ENCODE assay signal across 2 cellular contexts in genomic region chr11:70134490-70134889, GRCh38.
TF ChIP-seq lines count a peak whose summit lies in the region.

No MANE protein-coding gene starts in this region.

TF ChIP-seq in HepG2, 621 proteins besides CTCF, POLR2A, EP300 and RAD21:
- TF ChIP-seq ZNF530 (CRISPR knock-in tag; IDR thresholded peaks at IDR 0.05; ENCODE audit: low read depth), result no peak
- peak; percentile 97 for TF ChIP-seq MNT (IDR thresholded peaks at IDR 0.05)
- TF ChIP-seq, protein P1, sequence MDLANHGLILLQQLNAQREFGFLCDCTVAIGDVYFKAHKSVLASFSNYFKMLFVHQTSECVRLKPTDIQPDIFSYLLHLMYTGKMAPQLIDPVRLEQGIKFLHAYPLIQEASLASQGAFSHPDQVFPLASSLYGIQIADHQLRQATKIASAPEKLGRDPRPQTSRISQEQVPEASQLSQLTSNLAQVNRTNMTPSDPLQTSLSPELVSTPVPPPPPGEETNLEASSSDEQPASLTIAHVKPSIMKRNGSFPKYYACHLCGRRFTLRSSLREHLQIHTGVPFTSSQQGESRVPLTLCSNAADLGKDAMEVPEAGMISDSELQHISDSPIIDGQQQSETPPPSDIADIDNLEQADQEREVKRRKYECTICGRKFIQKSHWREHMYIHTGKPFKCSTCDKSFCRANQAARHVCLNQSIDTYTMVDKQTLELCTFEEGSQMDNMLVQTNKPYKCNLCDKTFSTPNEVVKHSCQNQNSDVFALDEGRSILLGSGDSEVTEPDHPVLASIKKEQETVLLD (CRISPR knock-in tag; IDR thresholded peaks at IDR 0.05; ENCODE audit: low read depth), result no peak
TF ChIP-seq in HepG2: peak in this region for 1.

TF ChIP-seq in WTC11, 78 proteins besides CTCF, POLR2A, EP300 and RAD21:
- no peak for TF ChIP-seq TP53 (CRISPR knock-in tag; IDR thresholded peaks at IDR 0.05)
- TF ChIP-seq ZNF138 (CRISPR knock-in tag; conservative IDR thresholded peaks at IDR 0.05), result no peak
- no peak for TF ChIP-seq ZNF532 (CRISPR knock-in tag; IDR thresholded peaks at IDR 0.05; ENCODE audit: borderline replicate concordance)
- no peak for TF ChIP-seq IRF1 (CRISPR knock-in tag; IDR thresholded peaks at IDR 0.05)
- TF ChIP-seq, protein P2, sequence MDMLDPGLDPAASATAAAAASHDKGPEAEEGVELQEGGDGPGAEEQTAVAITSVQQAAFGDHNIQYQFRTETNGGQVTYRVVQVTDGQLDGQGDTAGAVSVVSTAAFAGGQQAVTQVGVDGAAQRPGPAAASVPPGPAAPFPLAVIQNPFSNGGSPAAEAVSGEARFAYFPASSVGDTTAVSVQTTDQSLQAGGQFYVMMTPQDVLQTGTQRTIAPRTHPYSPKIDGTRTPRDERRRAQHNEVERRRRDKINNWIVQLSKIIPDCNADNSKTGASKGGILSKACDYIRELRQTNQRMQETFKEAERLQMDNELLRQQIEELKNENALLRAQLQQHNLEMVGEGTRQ (CRISPR knock-in tag; IDR thresholded peaks at IDR 0.05), result no peak
- no peak for TF ChIP-seq ZNF121 (CRISPR knock-in tag; IDR thresholded peaks at IDR 0.05)
- TF ChIP-seq, protein P3, sequence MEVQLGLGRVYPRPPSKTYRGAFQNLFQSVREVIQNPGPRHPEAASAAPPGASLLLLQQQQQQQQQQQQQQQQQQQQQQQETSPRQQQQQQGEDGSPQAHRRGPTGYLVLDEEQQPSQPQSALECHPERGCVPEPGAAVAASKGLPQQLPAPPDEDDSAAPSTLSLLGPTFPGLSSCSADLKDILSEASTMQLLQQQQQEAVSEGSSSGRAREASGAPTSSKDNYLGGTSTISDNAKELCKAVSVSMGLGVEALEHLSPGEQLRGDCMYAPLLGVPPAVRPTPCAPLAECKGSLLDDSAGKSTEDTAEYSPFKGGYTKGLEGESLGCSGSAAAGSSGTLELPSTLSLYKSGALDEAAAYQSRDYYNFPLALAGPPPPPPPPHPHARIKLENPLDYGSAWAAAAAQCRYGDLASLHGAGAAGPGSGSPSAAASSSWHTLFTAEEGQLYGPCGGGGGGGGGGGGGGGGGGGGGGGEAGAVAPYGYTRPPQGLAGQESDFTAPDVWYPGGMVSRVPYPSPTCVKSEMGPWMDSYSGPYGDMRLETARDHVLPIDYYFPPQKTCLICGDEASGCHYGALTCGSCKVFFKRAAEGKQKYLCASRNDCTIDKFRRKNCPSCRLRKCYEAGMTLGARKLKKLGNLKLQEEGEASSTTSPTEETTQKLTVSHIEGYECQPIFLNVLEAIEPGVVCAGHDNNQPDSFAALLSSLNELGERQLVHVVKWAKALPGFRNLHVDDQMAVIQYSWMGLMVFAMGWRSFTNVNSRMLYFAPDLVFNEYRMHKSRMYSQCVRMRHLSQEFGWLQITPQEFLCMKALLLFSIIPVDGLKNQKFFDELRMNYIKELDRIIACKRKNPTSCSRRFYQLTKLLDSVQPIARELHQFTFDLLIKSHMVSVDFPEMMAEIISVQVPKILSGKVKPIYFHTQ (CRISPR knock-in tag; IDR thresholded peaks at IDR 0.05), result no peak
- TF ChIP-seq PRRX2 (CRISPR knock-in tag; IDR thresholded peaks at IDR 0.05), result no peak
- TF ChIP-seq ZNF317 (CRISPR knock-in tag; IDR thresholded peaks at IDR 0.05; ENCODE audit: borderline replicate concordance, low read depth), result no peak
- TF ChIP-seq FOXP1 (CRISPR knock-in tag; IDR thresholded peaks at IDR 0.05; ENCODE audit: borderline replicate concordance), result no peak
- no peak for TF ChIP-seq ELF4 (CRISPR knock-in tag; IDR thresholded peaks at IDR 0.05; ENCODE audit: low read depth)
- no peak for TF ChIP-seq PRDM15 (CRISPR knock-in tag; IDR thresholded peaks at IDR 0.05)
